ENCODE assay signal across 1 cellular context in genomic region chr11:73381589-73381988, GRCh38.
TF ChIP-seq lines count a peak whose summit lies in the region.

No MANE protein-coding gene starts in this region.

TF ChIP-seq in H1, 55 proteins besides CTCF, POLR2A, EP300 and RAD21:
- no peak for TF ChIP-seq BCL11A (IDR thresholded peaks at IDR 0.05; ENCODE audit: low read depth in 2 of 2, low read length in 2 of 2)
- no peak for TF ChIP-seq BACH1 (IDR thresholded peaks at IDR 0.05; ENCODE audit: low read length)
- TF ChIP-seq KDM1A (IDR thresholded peaks at IDR 0.05; ENCODE audit: borderline replicate concordance, low read length), result no peak
- TF ChIP-seq HDAC6 (IDR thresholded peaks at IDR 0.05; ENCODE audit: low read depth, low read length), result no peak
- no peak for TF ChIP-seq PHF8 (conservative IDR thresholded peaks at IDR 0.05; ENCODE audit: low read depth, low read length)
- no peak for TF ChIP-seq SRF (IDR thresholded peaks at IDR 0.05; ENCODE audit: low read depth, low read length)
- no peak for TF ChIP-seq SUZ12 (IDR thresholded peaks at IDR 0.05; ENCODE audit: low read length)
- no peak for TF ChIP-seq RBBP5 (IDR thresholded peaks at IDR 0.05; ENCODE audit: borderline replicate concordance, low read depth, low read length)
- TF ChIP-seq SP1 (IDR thresholded peaks at IDR 0.05; ENCODE audit: low read depth, low read length), result no peak
- no peak for TF ChIP-seq KDM5A (IDR thresholded peaks at IDR 0.05; ENCODE audit: low read length)
- no peak for TF ChIP-seq POU5F1 (IDR thresholded peaks at IDR 0.05; ENCODE audit: low read depth, low read length)
- no peak for TF ChIP-seq CEBPB (IDR thresholded peaks at IDR 0.05; ENCODE audit: low read depth, low read length)
- TF ChIP-seq CHD7 (IDR thresholded peaks at IDR 0.05; ENCODE audit: insufficient replicate concordance, low read length), result no peak
- no peak for TF ChIP-seq SIN3A (conservative IDR thresholded peaks at IDR 0.05 in 1 of 2, IDR thresholded peaks at IDR 0.05 in 1 of 2; ENCODE audit: low read depth in 1 of 2, low read length in 2 of 2)
- no peak for TF ChIP-seq CREB1 (IDR thresholded peaks at IDR 0.05)
- no peak for TF ChIP-seq JUN (IDR thresholded peaks at IDR 0.05; ENCODE audit: low read depth, low read length)
- TF ChIP-seq CBX8 (IDR thresholded peaks at IDR 0.05; ENCODE audit: borderline replicate concordance, low read depth, low read length), result no peak
- TF ChIP-seq POLR2AphosphoS5 (IDR thresholded peaks at IDR 0.05; ENCODE audit: low read depth, low read length), result no peak
- no peak for TF ChIP-seq SIRT6 (IDR thresholded peaks at IDR 0.05; ENCODE audit: low read length)
